In genomic region chr4:123109129-123109528, GRCh38 we compare ENCODE assay signal across 9 cellular contexts.
"Had no signal": no experiment of that assay in that cellular context is flagged by ENCODE, and none has a peak within 500 bp of the region (broad histone marks: within the 10 kb centered on the region; RNA-seq: fewer than 3 reads in every experiment).

No MANE protein-coding gene starts in this region.

- H3K4me3 ChIP-seq: GM23338 had no signal

- H3K27ac ChIP-seq: KMS-11 had no signal

- H2AFZ ChIP-seq: GM23338 had no signal

- ATAC-seq: GM23338 had no signal

- FAIRE-seq: H1, H54, HTR-8/SVneo had no signal

- H3K27ac Mint-ChIP-seq: GM23338, H9 had no signal

- DNase-seq: H9, HCEC 1CT, IMR-90, KBM-7 had no signal

- H3K4me3 Mint-ChIP-seq: GM23338, H9 had no signal

- H3K9me3 Mint-ChIP-seq: H9 had no signal

- H3K9ac ChIP-seq: KMS-11 had no signal

- H3K4me2 ChIP-seq: GM23338, KMS-11 had no signal
